Comparison of ENCODE assay signal across 8 cellular contexts in the genomic region with DNA sequence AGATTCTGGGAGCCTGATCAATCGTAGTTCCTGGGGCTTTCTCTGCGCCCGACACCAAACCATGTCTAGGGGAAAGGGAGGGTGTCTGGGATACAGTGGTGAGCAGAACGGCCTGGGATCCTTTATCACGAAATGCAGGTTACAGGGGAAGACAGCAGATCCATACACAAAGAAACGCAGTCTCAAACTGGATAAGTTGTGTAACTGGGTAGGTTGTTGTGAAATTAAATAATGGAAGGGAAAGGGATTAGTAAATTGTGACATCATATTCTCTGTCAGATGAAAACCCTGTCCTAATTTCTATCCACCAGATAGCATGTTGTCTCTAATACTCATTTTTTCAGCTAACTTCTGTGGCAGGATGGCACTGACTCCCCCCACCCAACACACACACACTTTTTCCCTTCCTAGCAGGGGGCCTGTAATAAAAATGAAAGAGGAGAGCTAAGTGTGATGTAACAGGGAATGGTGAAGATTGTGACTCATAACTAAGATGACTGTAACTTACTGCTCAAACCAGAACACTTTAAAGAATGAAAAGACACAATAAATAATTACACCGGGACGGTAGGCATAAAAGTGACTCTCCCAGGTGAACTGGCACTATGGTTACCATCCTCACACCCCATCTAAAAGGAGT. TPM values are rescaled to one million over a fixed set of nuclear protein-coding genes. Genes with fewer than 3 reads are reported as not detected.
DNase-seq lines count a peak whose midpoint lies in the region; ATAC-seq and TF ChIP-seq lines count a peak whose summit lies in the region.

No MANE protein-coding gene starts in this region.

- H3K27me3 ChIP-seq in Loucy (ENCODE audit: insufficient read depth, low read length, poor library complexity, severe bottlenecking), result no peaks in the 10 kb centered on the region
- H3K27me3 ChIP-seq in iPS-20b (ENCODE audit: insufficient read depth, low read length), result no peaks in the 10 kb centered on the region

- H3K9me3 Mint-ChIP-seq in CD14-positive monocyte, result no peaks in the 10 kb centered on the region
- H3K9me3 Mint-ChIP-seq in activated naive CD4-positive, alpha-beta T cell treated with anti-CD3 and anti-CD28 coated beads, Interleukin-2, amount 10 ng/mL, durations not matched to agents 7 days and 5 days, result no peaks in the 10 kb centered on the region

- no peak for ATAC-seq in GM18873 (IDR thresholded peaks at IDR 0.05; ENCODE audit: low FRiP score, unreplicated experiment)

- H3K36me3 Mint-ChIP-seq in CD14-positive monocyte, result peaks cover 0 to 5% of the 10 kb centered on the region in 2 donors
- peaks cover 12% of the 10 kb centered on the region for H3K36me3 Mint-ChIP-seq in activated naive CD4-positive, alpha-beta T cell treated with anti-CD3 and anti-CD28 coated beads, Interleukin-2, amount 10 ng/mL, durations not matched to agents 7 days and 5 days

- no peaks in the 10 kb centered on the region; the same call in 1 of the 2 replicates for H3F3A ChIP-seq in Loucy (ENCODE audit: low read depth)

- H3K4me3 ChIP-seq in Loucy (ENCODE audit: low read length, poor library complexity, severe bottlenecking), result peak overlapping the region; percentile 86
- peak overlapping the region; percentile 96 for H3K4me3 ChIP-seq in iPS-20b (ENCODE audit: low read length)

- CTCF ChIA-PET in activated naive CD4-positive, alpha-beta T cell treated with anti-CD3 and anti-CD28 coated beads, Interleukin-2, amount 10 ng/mL, durations not matched to agents 7 days and 5 days (lab: Charles Lee), result interaction anchor here (1.7 kb wide), 1 partner anchor 218 kb away, joined by 8 read pairs; no protein-coding TSS in a partner anchor

- peaks cover 48% of the 10 kb centered on the region for H3K4me1 Mint-ChIP-seq in CD14-positive monocyte
- H3K4me1 Mint-ChIP-seq in activated naive CD4-positive, alpha-beta T cell treated with anti-CD3 and anti-CD28 coated beads, Interleukin-2, amount 10 ng/mL, durations not matched to agents 7 days and 5 days, result peaks cover 48% of the 10 kb centered on the region

- peak overlapping the region; percentile 91 to 93 for H3K4me3 Mint-ChIP-seq in CD14-positive monocyte
- H3K4me3 Mint-ChIP-seq in activated naive CD4-positive, alpha-beta T cell treated with anti-CD3 and anti-CD28 coated beads, Interleukin-2, amount 10 ng/mL, durations not matched to agents 7 days and 5 days, result peak overlapping the region; percentile 92

- H3K36me3 ChIP-seq in Loucy (ENCODE audit: insufficient read depth, low read length) (no peaks in the 10 kb centered on the region), iPS-20b (ENCODE audit: insufficient read depth, low read depth, low read length) (peaks cover 4% of the 10 kb centered on the region; the same call in 1 of the 2 replicates)

- H3K79me2 ChIP-seq in Loucy (ENCODE audit: insufficient read depth, low read length), result peaks cover 40% of the 10 kb centered on the region

- peaks cover 0 to 11% (median 1%) of the 10 kb centered on the region in 3 donors for H3K27me3 Mint-ChIP-seq in CD14-positive monocyte (ENCODE audit: low read depth in 3 of 3)
- no peaks in the 10 kb centered on the region for H3K27me3 Mint-ChIP-seq in activated naive CD4-positive, alpha-beta T cell treated with anti-CD3 and anti-CD28 coated beads, Interleukin-2, amount 10 ng/mL, durations not matched to agents 7 days and 5 days

- peak overlapping the region; percentile 100 for H2AFZ ChIP-seq in Loucy (ENCODE audit: low read length)

- intact Hi-C loops in CD14-positive monocyte (cut with micrococcal nuclease), result loop anchor here (2.0 to 10.0 kb wide), 5 partner anchors 53 to 261 kb away; a partner anchor contains a TSS

- H3K4me2 ChIP-seq in Loucy (ENCODE audit: low read depth, low read length, poor library complexity, severe bottlenecking), result peak overlapping the region; percentile 76

- H3K9me2 ChIP-seq in Loucy (replicated peaks; ENCODE audit: low read depth, low read length), result no peaks in the 10 kb centered on the region

- H3K9me3 ChIP-seq in Loucy (ENCODE audit: insufficient read depth, low read depth, low read length) (no peaks in the 10 kb centered on the region), iPS-20b (ENCODE audit: insufficient read depth, low read depth, low read length) (no peaks in the 10 kb centered on the region)

- H4K20me1 ChIP-seq in Loucy (ENCODE audit: insufficient read depth, low read length, poor library complexity, severe bottlenecking), result peaks cover 33% of the 10 kb centered on the region

- DNase-seq in CD14-positive monocyte (ENCODE audit: low spot score) (no peak), amniotic stem cell (lab: John Stamatoyannopoulos, UW) (no peak), activated gamma-delta T cell treated with Interleukin-2 at 50 U/mL for 16 hours (no peak)
- no peak for DNase-seq in activated naive CD4-positive, alpha-beta T cell treated with anti-CD3 and anti-CD28 coated beads, Interleukin-2, amount 10 ng/mL, durations not matched to agents 7 days and 5 days
- DNase-seq in stimulated activated CD8-positive, alpha-beta memory T cell treated with anti-CD3 and anti-CD28 coated beads, Interleukin-4, amount 100 ng/mL, for 48 hours, result peak; percentile 53

- TF ChIP-seq CTCF in CD14-positive monocyte (IDR thresholded peaks at IDR 0.05), result no peak
- TF ChIP-seq CTCF in Loucy (conservative IDR thresholded peaks at IDR 0.05; ENCODE audit: low read length), result no peak

- peak overlapping the region; percentile 85 for H3K9ac ChIP-seq in Loucy (ENCODE audit: low read depth, low read length, poor library complexity, severe bottlenecking)
- H3K9ac ChIP-seq in iPS-20b (ENCODE audit: low read depth, low read length), result peak overlapping the region; percentile 88; the same call in 1 of the 2 replicates

- H3K27ac Mint-ChIP-seq in CD14-positive monocyte, result peak overlapping the region; percentile 94 to 99 (median 97)
- H3K27ac Mint-ChIP-seq in activated naive CD4-positive, alpha-beta T cell treated with anti-CD3 and anti-CD28 coated beads, Interleukin-2, amount 10 ng/mL, durations not matched to agents 7 days and 5 days, result peak overlapping the region; percentile 88

- H3K4me1 ChIP-seq in Loucy (ENCODE audit: insufficient read depth, low read length, poor library complexity, severe bottlenecking), result peaks cover 29% of the 10 kb centered on the region
- H3K4me1 ChIP-seq in iPS-20b (ENCODE audit: insufficient read depth, low read length), result peaks cover 14% of the 10 kb centered on the region

- H3K27ac ChIP-seq in iPS-20b (ENCODE audit: low read length), result no peak overlapping the region

RNA-seq across cellular contexts. Expression of a gene that starts 0.8 kb away (rescaled TPM):
- polyA plus RNA-seq in CD14-positive monocyte, result 10 to 100 TPM; 80.8 to 88.6 TPM

RNA-seq across cellular contexts. Expression of a gene that starts 53.8 kb away (rescaled TPM):
- 10 to 100 TPM; 75.6 to 86.1 TPM for polyA plus RNA-seq in CD14-positive monocyte
